ENCODE assay signal across 12 cellular contexts in genomic region chr7:138316421-138317043, GRCh38.
DNase-seq lines count a peak whose midpoint lies in the region; ATAC-seq and TF ChIP-seq lines count a peak whose summit lies in the region.
"Had no signal": no experiment of that assay in that cellular context is flagged by ENCODE, and none has a peak within 500 bp of the region (broad histone marks: within the 10 kb centered on the region; RNA-seq: fewer than 3 reads in every experiment).

No MANE protein-coding gene starts in this region.

- H3K4me1 ChIP-seq in right lobe of liver: peaks cover 0 to 18% (median 2%) of the 10 kb centered on the region in 4 donors
- no peaks in the 10 kb centered on the region for H3K4me1 ChIP-seq in colonic mucosa
- H3K4me1 ChIP-seq: testis had no signal

- ATAC-seq in GM18907 (IDR thresholded peaks at IDR 0.05; ENCODE audit: unreplicated experiment) (peak; percentile 99), GM21825 (IDR thresholded peaks at IDR 0.05; ENCODE audit: unreplicated experiment) (peak; percentile 98), HG03457 (IDR thresholded peaks at IDR 0.05; ENCODE audit: unreplicated experiment) (peak; percentile 98), right lobe of liver (peak; percentile 87 to 96 (median 90))
- no peak for ATAC-seq in activated CD4-positive, CD25-positive, alpha-beta regulatory T cell treated with anti-CD3 and anti-CD28 coated beads, Interleukin-2, amount 50 U/mL, for 24 hours
- ATAC-seq: CD8-positive, alpha-beta T cell had no signal

- TF ChIP-seq CTCF in right lobe of liver (IDR thresholded peaks at IDR 0.05) (no peak), colonic mucosa (IDR thresholded peaks at IDR 0.05) (no peak)

- no peaks in the 10 kb centered on the region for H3K9me3 ChIP-seq in right lobe of liver
- H3K9me3 ChIP-seq in colonic mucosa: no peaks in the 10 kb centered on the region
- H3K9me3 ChIP-seq: testis had no signal

- intact Hi-C loops in right lobe of liver (cut with DNase I): no loop called here
- intact Hi-C loops in colonic mucosa (cut with DNase I): no loop called here

- H3K27me3 ChIP-seq in right lobe of liver (no peaks in the 10 kb centered on the region), colonic mucosa (no peaks in the 10 kb centered on the region)
- H3K27me3 ChIP-seq: testis had no signal

- H3K27ac ChIP-seq in right lobe of liver: no peak overlapping the region
- no peak overlapping the region for H3K27ac ChIP-seq in colonic mucosa
- H3K27ac ChIP-seq: testis had no signal

- WGBS in right lobe of liver (ENCODE audit: insufficient coverage, low coverage, low lambda C conversion rate, missing lambda C conversion rate): 52% methylated on average over 4 of the region's 4 CpGs

- DNase-seq in right lobe of liver (no peak), NCI-H2081 treated with DMSO at 0.1 percent for 48 hours (lab: John Stamatoyannopoulos, UW) (no peak), NCI-H2227 treated with DMSO at 0.1 percent for 48 hours (lab: John Stamatoyannopoulos, UW) (no peak), colonic mucosa (no peak)
- DNase-seq: activated T-cell treated with anti-CD3 and anti-CD28 coated beads, Interleukin-2, amount 50 U/mL, for 24 hours; CD8-positive, alpha-beta T cell; NCI-H2029 treated with DMSO at 0.1 percent for 48 hours; testis had no signal

- no peak overlapping the region for H3K9ac ChIP-seq in colonic mucosa (ENCODE audit: low read depth in 2 of 2, low read length in 2 of 2)

- H3K4me3 ChIP-seq in right lobe of liver (no peak overlapping the region), colonic mucosa (no peak overlapping the region)
- H3K4me3 ChIP-seq: testis had no signal

- H3K36me3 ChIP-seq in right lobe of liver (no peaks in the 10 kb centered on the region), colonic mucosa (no peaks in the 10 kb centered on the region)

- no peak for TF ChIP-seq POLR2A in right lobe of liver (IDR thresholded peaks at IDR 0.05)

Comparison
In these comparisons a context has a peak if more than half of its experiments do, and no peak if none do; other contexts are left out.
1. ATAC-seq: peak in GM18907 (single experiment), GM21825 (single experiment), HG03457 (single experiment) and right lobe of liver (4 of 4); none in activated CD4-positive, CD25-positive, alpha-beta regulatory T cell treated with anti-CD3 and anti-CD28 coated beads, Interleukin-2, amount 50 U/mL, for 24 hours (0 of 2).